In genomic region chr10:55793024-55793423, GRCh38 we compare ENCODE assay signal across 21 cellular contexts.
A peak's percentile ranks its signal among the peaks of the same experiment; 100 is the strongest.
DNase-seq lines count a peak whose midpoint lies in the region; ATAC-seq, FAIRE-seq and TF ChIP-seq lines count a peak whose summit lies in the region.
"Had no signal": no experiment of that assay in that cellular context is flagged by ENCODE, and none has a peak within 500 bp of the region (broad histone marks: within the 10 kb centered on the region; RNA-seq: fewer than 3 reads in every experiment).

No MANE protein-coding gene starts in this region.

- CTCF ChIA-PET in RWPE1 (lab: Yijun Ruan, JAX) = interaction anchor here (0.6 kb wide), 1 partner anchor 646 kb away, joined by 3 read pairs; no protein-coding TSS in a partner anchor

- H3K4me1 Mint-ChIP-seq in activated T-helper 2 cell treated with anti-CD3 and anti-CD28 coated beads, Interferon-gamma antibody, Interleukin-2, Interleukin-4, amounts not matched to agents 10 μg/mL and 5 μg/mL and 100 μg/mL, durations not matched to agents 14 hours and 24 hours and 36 hours (ENCODE audit: low read depth) = no peaks in the 10 kb centered on the region
- H3K4me1 Mint-ChIP-seq: B cell had no signal

- peaks cover 16% of the 10 kb centered on the region for H3K9me3 Mint-ChIP-seq in activated T-helper 2 cell treated with anti-CD3 and anti-CD28 coated beads, Interferon-gamma antibody, Interleukin-2, Interleukin-4, amounts not matched to agents 10 μg/mL and 5 μg/mL and 100 μg/mL, durations not matched to agents 14 hours and 24 hours and 36 hours

- DNase-seq in H54 (ENCODE audit: insufficient read length, low spot score) = no peak
- DNase-seq in RWPE1 (ENCODE audit: low spot score) = peak; percentile 5
- peak; percentile 62 for DNase-seq in epithelial cell of esophagus (ENCODE audit: low read depth)
- peak; percentile 74 for DNase-seq in renal cortical epithelial cell (ENCODE audit: low read depth)
- DNase-seq in ascending aorta (ENCODE audit: low spot score in 2 of 2) = no peak
- DNase-seq in activated T-helper 2 cell treated with anti-CD3 and anti-CD28 coated beads, Interferon-gamma antibody, Interleukin-2, Interleukin-4, amounts not matched to agents 10 μg/mL and 5 μg/mL and 100 μg/mL, durations not matched to agents 14 hours and 24 hours and 36 hours (ENCODE audit: low spot score) = no peak
- DNase-seq: CD4-positive, alpha-beta T cell; GM23248; KG1; NCI-H1092; NCI-H146; NCI-H2081; NCI-H510A treated with DMSO at 0.1 percent for 48 hours; NCI-H82; SHP77 treated with DMSO at 0.1 percent for 48 hours had no signal

- no peak for TF ChIP-seq POLR2A in H54 (IDR thresholded peaks at IDR 0.05; ENCODE audit: low read depth, low read length)

- POLR2A ChIA-PET in RWPE1 (lab: Yijun Ruan, JAX; ENCODE audit: low non-redundant PET) = no interaction called here

- no peaks in the 10 kb centered on the region for H3K27me3 ChIP-seq in ascending aorta

- intact Hi-C loops in ascending aorta (cut with DNase I) = no loop called here
- intact Hi-C loops in activated T-helper 2 cell treated with anti-CD3 and anti-CD28 coated beads, Interferon-gamma antibody, Interleukin-2, Interleukin-4, amounts not matched to agents 10 μg/mL and 5 μg/mL and 100 μg/mL, durations not matched to agents 14 hours and 24 hours and 36 hours (cut with micrococcal nuclease) = no loop called here

- H3K4me3 ChIP-seq in epithelial cell of esophagus (ENCODE audit: low read length) (no peak overlapping the region), ascending aorta (no peak overlapping the region)
- H3K4me3 ChIP-seq: GM23248 had no signal

- no peak for TF ChIP-seq CTCF in RWPE1 (conservative IDR thresholded peaks at IDR 0.05; ENCODE audit: low read depth)
- TF ChIP-seq CTCF in epithelial cell of esophagus (IDR thresholded peaks at IDR 0.05; ENCODE audit: insufficient read depth, low read depth, low read length, missing control alignments) = no peak
- no peak for TF ChIP-seq CTCF in ascending aorta (IDR thresholded peaks at IDR 0.05)

- no peaks in the 10 kb centered on the region for H3K9me3 ChIP-seq in ascending aorta

- H3K36me3 Mint-ChIP-seq in activated T-helper 2 cell treated with anti-CD3 and anti-CD28 coated beads, Interferon-gamma antibody, Interleukin-2, Interleukin-4, amounts not matched to agents 10 μg/mL and 5 μg/mL and 100 μg/mL, durations not matched to agents 14 hours and 24 hours and 36 hours (ENCODE audit: low read depth) = no peaks in the 10 kb centered on the region

- no peaks in the 10 kb centered on the region for H3K27me3 Mint-ChIP-seq in activated T-helper 2 cell treated with anti-CD3 and anti-CD28 coated beads, Interferon-gamma antibody, Interleukin-2, Interleukin-4, amounts not matched to agents 10 μg/mL and 5 μg/mL and 100 μg/mL, durations not matched to agents 14 hours and 24 hours and 36 hours (ENCODE audit: low read depth)
- H3K27me3 Mint-ChIP-seq: B cell; CD4-positive, alpha-beta T cell had no signal

- no peak overlapping the region for H3K27ac ChIP-seq in RWPE1
- no peak overlapping the region for H3K27ac ChIP-seq in ascending aorta
- H3K27ac ChIP-seq: GM23248 had no signal

- H3K27ac Mint-ChIP-seq in activated T-helper 2 cell treated with anti-CD3 and anti-CD28 coated beads, Interferon-gamma antibody, Interleukin-2, Interleukin-4, amounts not matched to agents 10 μg/mL and 5 μg/mL and 100 μg/mL, durations not matched to agents 14 hours and 24 hours and 36 hours = no peak overlapping the region
- H3K27ac Mint-ChIP-seq: B cell; CD4-positive, alpha-beta T cell had no signal

- FAIRE-seq in H54 (lab: Jason Lieb, UNC) = peak; percentile 86
- FAIRE-seq: GM19239, HepG2 had no signal

- no peak for ATAC-seq in GM21619 (IDR thresholded peaks at IDR 0.05; ENCODE audit: unreplicated experiment)
- ATAC-seq: HCT116, HepG2, SK-N-SH treated with all-trans-retinoic acid at 6 μM for 48 hours had no signal

- no peaks in the 10 kb centered on the region for H3K4me1 ChIP-seq in ascending aorta

- H3K4me3 Mint-ChIP-seq in activated T-helper 2 cell treated with anti-CD3 and anti-CD28 coated beads, Interferon-gamma antibody, Interleukin-2, Interleukin-4, amounts not matched to agents 10 μg/mL and 5 μg/mL and 100 μg/mL, durations not matched to agents 14 hours and 24 hours and 36 hours (ENCODE audit: low read depth) = no peak overlapping the region
- H3K4me3 Mint-ChIP-seq: B cell; CD4-positive, alpha-beta T cell had no signal

- H3K36me3 ChIP-seq in ascending aorta = no peaks in the 10 kb centered on the region

Comparison
In these comparisons a context has a peak if more than half of its experiments do, and no peak if none do; other contexts are left out.
1. DNase-seq: peak in RWPE1 (single experiment), epithelial cell of esophagus (single experiment) and renal cortical epithelial cell (single experiment); none in H54 (single experiment), ascending aorta (0 of 2) and activated T-helper 2 cell treated with anti-CD3 and anti-CD28 coated beads, Interferon-gamma antibody, Interleukin-2, Interleukin-4, amounts not matched to agents 10 μg/mL and 5 μg/mL and 100 μg/mL, durations not matched to agents 14 hours and 24 hours and 36 hours (single experiment).